In genomic region chr21:45972353-45972715, GRCh38 we compare ENCODE assay signal across 8 cellular contexts. TPM values are rescaled to one million over a fixed set of nuclear protein-coding genes. Genes with fewer than 3 reads are reported as not detected.
DNase-seq lines count a peak whose midpoint lies in the region; ATAC-seq, FAIRE-seq and TF ChIP-seq lines count a peak whose summit lies in the region.

No MANE protein-coding gene starts in this region.

- in situ Hi-C loops in HepG2 (cut with HindIII; ENCODE audit: extremely low pct_ligation_motif_present, low pct_unique_long_range_greater_than_20kb), result loop anchor here (5.0 to 10.0 kb wide), 3 partner anchors 150 to 312 kb away; partner anchors contain the start of genes LSS, MCM3AP and YBEY

- H3K4me1 ChIP-seq in HEK293 (ENCODE audit: control insufficient read depth, insufficient read depth, low read length) (peaks cover 23% of the 10 kb centered on the region), HepG2 (ENCODE audit: insufficient read depth, low read length) (peaks cover 31% of the 10 kb centered on the region), suprapubic skin (peaks cover 55% of the 10 kb centered on the region)

- H3K36me3 Mint-ChIP-seq in activated naive CD4-positive, alpha-beta T cell treated with anti-CD3 and anti-CD28 coated beads, Interleukin-2, amount 50 U/mL, for 72 hours, result no peaks in the 10 kb centered on the region

- peaks cover 19 to 46% of the 10 kb centered on the region in 2 experiments for H3K27me3 ChIP-seq in HepG2 (ENCODE audit: control insufficient read depth in 1 of 2, insufficient read depth in 2 of 2, low read length in 2 of 2)
- H3K27me3 ChIP-seq in suprapubic skin, result peaks cover 6% of the 10 kb centered on the region

- TF ChIP-seq POLR2A in HepG2 (IDR thresholded peaks at IDR 0.05; ENCODE audit: insufficient read depth in 1 of 2, low read depth in 2 of 2, low read length in 2 of 2), result no peak
- no peak for TF ChIP-seq POLR2A in suprapubic skin (IDR thresholded peaks at IDR 0.05)

- no peaks in the 10 kb centered on the region for H3K9me3 Mint-ChIP-seq in activated naive CD4-positive, alpha-beta T cell treated with anti-CD3 and anti-CD28 coated beads, Interleukin-2, amount 50 U/mL, for 72 hours

- no peaks in the 10 kb centered on the region for H4K20me1 ChIP-seq in HepG2 (ENCODE audit: insufficient read depth, low read length)

- BruUV-seq in HepG2 (replicated peaks; lab: Mats Ljungman, UMichigan), result no TSS peak

- no peak overlapping the region for H2AFZ ChIP-seq in HepG2 (ENCODE audit: low read length)

- H3K79me2 ChIP-seq in HepG2 (ENCODE audit: insufficient read depth, low read length), result no peaks in the 10 kb centered on the region

- H3K4me2 ChIP-seq in HepG2 (ENCODE audit: low read depth, low read length), result peak overlapping the region; percentile 76; the same call in 1 of the 2 replicates

- FAIRE-seq in HepG2 (lab: Jason Lieb, UNC), result no peak

- H3K27ac ChIP-seq in HEK293 (ENCODE audit: extremely low read depth, low read depth, low read length) (no peak overlapping the region; the same call in 1 of the 2 replicates), HepG2 (ENCODE audit: extremely low read length, insufficient read depth, low read length) (no peak overlapping the region), suprapubic skin (peak overlapping the region; percentile 93)

- TF ChIP-seq CTCF in HEK293 (tag by site-specific recombination; IDR thresholded peaks at IDR 0.05), result no peak
- no peak for TF ChIP-seq CTCF in choroid plexus epithelial cell (conservative IDR thresholded peaks at IDR 0.05; ENCODE audit: low read depth, low read length)
- no peak for TF ChIP-seq CTCF in HepG2 (CRISPR knock-in tag; IDR thresholded peaks at IDR 0.05)
- TF ChIP-seq CTCF in suprapubic skin (IDR thresholded peaks at IDR 0.05), result no peak

- no peak overlapping the region for H3K4me3 ChIP-seq in HEK293 (ENCODE audit: low read depth, low read length)
- H3K4me3 ChIP-seq in choroid plexus epithelial cell (ENCODE audit: low read depth, low read length), result peak overlapping the region; percentile 55
- H3K4me3 ChIP-seq in HepG2 (replicated peaks in 1 of 3; ENCODE audit: insufficient read depth in 1 of 3, low read depth in 2 of 3, low read length in 3 of 3), result no peak overlapping the region
- peak overlapping the region; percentile 49 for H3K4me3 ChIP-seq in suprapubic skin

- H3K36me3 ChIP-seq in HEK293 (ENCODE audit: control insufficient read depth in 2 of 2, insufficient read depth in 1 of 2, low read length in 2 of 2), result no peaks in the 10 kb centered on the region
- no peaks in the 10 kb centered on the region for H3K36me3 ChIP-seq in HepG2 (replicated peaks in 1 of 2; ENCODE audit: control insufficient read depth in 1 of 2, insufficient read depth in 2 of 2, low read length in 2 of 2)
- no peaks in the 10 kb centered on the region for H3K36me3 ChIP-seq in suprapubic skin

- no peak for TF ChIP-seq EP300 in HepG2 (IDR thresholded peaks at IDR 0.05; ENCODE audit: low read depth in 2 of 2, low read length in 2 of 2)
- no peak for TF ChIP-seq EP300 in HepG2 (CRISPR knock-in tag; IDR thresholded peaks at IDR 0.05; ENCODE audit: borderline replicate concordance)
- no peak for TF ChIP-seq EP300 in suprapubic skin (IDR thresholded peaks at IDR 0.05)

- CTCF ChIA-PET in HEK293 (lab: Yijun Ruan, JAX), result interaction anchor here (0.7 to 3.2 kb wide), 10 partner anchors 8 to 365 kb away, joined by 3 to 22 read pairs (median 4); partner anchors contain the start of genes COL6A2, MCM3AP and YBEY
- CTCF ChIA-PET in HepG2 (lab: Yijun Ruan, JAX; ENCODE audit: low intra/inter-chr PET ratio, low total read pairs), result no interaction called here

- ATAC-seq in HepG2, result no peak
- no peak for ATAC-seq in activated naive CD4-positive, alpha-beta T cell treated with anti-CD3 and anti-CD28 coated beads, Interleukin-2, amount 50 U/mL, for 72 hours
- no peak for ATAC-seq in HG02970 (IDR thresholded peaks at IDR 0.05; ENCODE audit: low FRiP score, unreplicated experiment)
- no peak for ATAC-seq in HG02588 (IDR thresholded peaks at IDR 0.05; ENCODE audit: unreplicated experiment)

- DNase-seq in choroid plexus epithelial cell (ENCODE audit: low read depth) (peak; percentile 37), HepG2 (ENCODE audit: low spot score) (no peak), suprapubic skin (ENCODE audit: low spot score in 2 of 2) (peak; percentile 74 to 82), NCI-H446 (lab: John Stamatoyannopoulos, UW) (no peak)
- no peak for DNase-seq in activated naive CD4-positive, alpha-beta T cell treated with anti-CD3 and anti-CD28 coated beads, Interleukin-2, amount 50 U/mL, for 72 hours (ENCODE audit: low spot score in 2 of 2)

- POLR2A ChIA-PET in HEK293 (lab: Yijun Ruan, JAX) (no interaction called here), HepG2 (lab: Yijun Ruan, JAX) (no interaction called here)

- H3K9ac ChIP-seq in HepG2 (ENCODE audit: insufficient read depth, low read depth, low read length), result no peak overlapping the region

- WGBS in HepG2 (ENCODE audit: low lambda C conversion rate), result no CpG with 5 or more reads among the region's 19 CpGs
- 75% methylated on average over 4 of the region's 19 CpGs for WGBS in suprapubic skin

- intact Hi-C loops in HepG2 (cut with micrococcal nuclease; ENCODE audit: unreplicated experiment), result loop anchor here (5.0 to 10.0 kb wide), 2 partner anchors 175 to 222 kb away; no protein-coding TSS in a partner anchor

- H3K27ac Mint-ChIP-seq in activated naive CD4-positive, alpha-beta T cell treated with anti-CD3 and anti-CD28 coated beads, Interleukin-2, amount 50 U/mL, for 72 hours, result no peak overlapping the region

- H3K9me3 ChIP-seq in HEK293 (ENCODE audit: control insufficient read depth, insufficient read depth, low read depth, low read length) (no peaks in the 10 kb centered on the region), HepG2 (ENCODE audit: low read length) (no peaks in the 10 kb centered on the region), suprapubic skin (no peaks in the 10 kb centered on the region)

- TF ChIP-seq RAD21 in HepG2 (CRISPR knock-in tag; IDR thresholded peaks at IDR 0.05), result no peak

TF ChIP-seq in HEK293, 187 proteins besides CTCF, POLR2A, EP300 and RAD21 (continues in another document):
- no peak for TF ChIP-seq ZNF629 (tag by site-specific recombination; IDR thresholded peaks at IDR 0.05)

TF ChIP-seq in HepG2, 621 proteins besides CTCF, POLR2A, EP300 and RAD21:
- TF ChIP-seq ZNF382 (CRISPR knock-in tag; IDR thresholded peaks at IDR 0.05; ENCODE audit: borderline replicate concordance), result no peak

RNA-seq across cellular contexts. Expression of gene COL6A1, which starts 9.2 kb away (rescaled TPM):
- 0.46 and 3.1 TPM in 2 replicates for total RNA-seq in HepG2 (2016; rRNA removed; fragmentation: Illumina TruSeq; extraction: Trizol)
- total RNA-seq in HepG2 (2016; cell fraction: cytosol; rRNA removed; fragmentation: Illumina TruSeq; extraction: Trizol; ENCODE audit: low read depth), result 0.09 and 0.40 TPM in 2 replicates
- total RNA-seq in HepG2 (2016; cell fraction: insoluble cytoplasmic fraction; rRNA removed; fragmentation: Illumina TruSeq; extraction: Trizol), result 0.55 and 4.3 TPM in 2 replicates
- 0.28 and 0.41 TPM in 2 replicates for total RNA-seq in HepG2 (2016; cell fraction: membrane; rRNA removed; fragmentation: Illumina TruSeq; extraction: Trizol)
- 4.1 and 6.4 TPM in 2 replicates for total RNA-seq in HepG2 (2016; cell fraction: nucleus; rRNA removed; fragmentation: Illumina TruSeq; extraction: Trizol)
- 4.8 and 9.8 TPM in 2 replicates for polyA plus RNA-seq in HepG2 (2011; rRNA removed)
- 2.4 TPM in 2 replicates for polyA plus RNA-seq in HepG2 (2011; cell fraction: cytosol; rRNA removed)
- 190 and 201 TPM in 2 replicates for polyA plus RNA-seq in HepG2 (2011; cell fraction: nucleus; rRNA removed)
- polyA plus RNA-seq in HepG2 (2012), result 10.0 and 14.2 TPM in 2 replicates
- polyA plus RNA-seq in HepG2 (2016; cell fraction: cytosol; fragmentation: Illumina TruSeq; extraction: Trizol; ENCODE audit: low read depth), result 0.17 TPM in 2 replicates
- polyA plus RNA-seq in HepG2 (2016; cell fraction: insoluble cytoplasmic fraction; fragmentation: Illumina TruSeq; extraction: Trizol; ENCODE audit: low read depth), result 0.58 and 1.7 TPM in 2 replicates
- 0.13 and 0.28 TPM in 2 replicates for polyA plus RNA-seq in HepG2 (2016; cell fraction: membrane; fragmentation: Illumina TruSeq; extraction: Trizol; ENCODE audit: low read depth)
- 20.5 and 25.0 TPM in 2 replicates for polyA plus RNA-seq in HepG2 (2016; cell fraction: nucleus; fragmentation: Illumina TruSeq; extraction: Trizol; ENCODE audit: insufficient read depth, low read depth)
- 0.07 and 11.2 TPM in 2 replicates for polyA minus RNA-seq in HepG2 (2011; rRNA and poly(A)+ RNA removed; ENCODE audit: low replicate concordance)
- polyA minus RNA-seq in HepG2 (2011; cell fraction: cytosol; rRNA and poly(A)+ RNA removed), result 1.1 and 1.8 TPM in 2 replicates
- polyA minus RNA-seq in HepG2 (2011; cell fraction: nucleus; rRNA and poly(A)+ RNA removed), result 3.9 and 6.7 TPM in 2 replicates
- total RNA-seq in suprapubic skin, result 100 to 1,000 TPM; 105 to 123 (median 109) TPM
- total RNA-seq in activated naive CD4-positive, alpha-beta T cell treated with anti-CD3 and anti-CD28 coated beads, Interleukin-2, amount 50 U/mL, for 72 hours, result 1 to 10 TPM; 2.0 to 4.7 TPM

Comparison
In these comparisons a context has a peak if more than half of its experiments do, and no peak if none do; other contexts are left out.
1. H3K4me3 ChIP-seq: peak in choroid plexus epithelial cell (single experiment) and suprapubic skin (single experiment); none in HEK293 (single experiment) and HepG2 (0 of 3).
2. DNase-seq: peak in choroid plexus epithelial cell (single experiment) and suprapubic skin (2 of 2); none in HepG2 (single experiment), activated naive CD4-positive, alpha-beta T cell treated with anti-CD3 and anti-CD28 coated beads, Interleukin-2, amount 50 U/mL, for 72 hours (0 of 2) and NCI-H446 (0 of 2).
3. RNA of gene COL6A1, which starts 9.2 kb away (total RNA-seq): 105 to 123 TPM in suprapubic skin; 2.0 to 4.7 TPM in activated naive CD4-positive, alpha-beta T cell treated with anti-CD3 and anti-CD28 coated beads, Interleukin-2, amount 50 U/mL, for 72 hours and 0.09 to 6.4 TPM in HepG2; every median in the first group is over 10 times any median in the second.
4. Of the 63 proteins assayed by ChIP-seq in both HepG2 and HEK293: peak only in HepG2: none; only in HEK293: ZBTB10; in both: none; in neither: 62.